ENCODE assay signal across 1 cellular context in genomic region chr19:58557253-58558065, GRCh38.
TF ChIP-seq lines count a peak whose summit lies in the region.

No MANE protein-coding gene starts in this region.

TF ChIP-seq in GM12878, 131 proteins besides CTCF, POLR2A, EP300 and RAD21:
- no peak for TF ChIP-seq USF2 (IDR thresholded peaks at IDR 0.05; ENCODE audit: borderline replicate concordance, low read depth, low read length)
- no peak for TF ChIP-seq HDAC6 (IDR thresholded peaks at IDR 0.05; ENCODE audit: unreplicated experiment)
- TF ChIP-seq NR2F1 (conservative IDR thresholded peaks at IDR 0.05), result no peak
- TF ChIP-seq NBN (IDR thresholded peaks at IDR 0.05), result 0 out of 2 replicates have a peak, but pooled peaks have one; percentile 29
- TF ChIP-seq RFX5 (IDR thresholded peaks at IDR 0.05; ENCODE audit: low read depth, low read length), result no peak
- TF ChIP-seq RUNX3 (IDR thresholded peaks at IDR 0.05; ENCODE audit: low read length), result no peak
- peak; percentile 44 for TF ChIP-seq SMAD1 (IDR thresholded peaks at IDR 0.05; ENCODE audit: low read depth, partially characterized antibody)
- TF ChIP-seq STAT3 (IDR thresholded peaks at IDR 0.05; ENCODE audit: low read depth, low read length), result no peak
- TF ChIP-seq IKZF2 (IDR thresholded peaks at IDR 0.05), result no peak
- TF ChIP-seq MLLT1 (IDR thresholded peaks at IDR 0.05), result 0 out of 2 replicates have a peak, but pooled peaks have one; percentile 65
- no peak for TF ChIP-seq SRF (IDR thresholded peaks at IDR 0.05; ENCODE audit: low read depth in 2 of 2, low read length in 2 of 2)
- TF ChIP-seq CHD4 (IDR thresholded peaks at IDR 0.05), result no peak
